In genomic region chr3:40169983-40170382, GRCh38 we compare ENCODE assay signal across 16 cellular contexts.
DNase-seq lines count a peak whose midpoint lies in the region; ATAC-seq and TF ChIP-seq lines count a peak whose summit lies in the region.
"Had no signal": no experiment of that assay in that cellular context is flagged by ENCODE, and none has a peak within 500 bp of the region (broad histone marks: within the 10 kb centered on the region; RNA-seq: fewer than 3 reads in every experiment).

No MANE protein-coding gene starts in this region.

- peak; percentile 45 for ATAC-seq in GM18867 (IDR thresholded peaks at IDR 0.05; ENCODE audit: unreplicated experiment)
- ATAC-seq in GM21529 (IDR thresholded peaks at IDR 0.05; ENCODE audit: unreplicated experiment): peak; percentile 43
- peak; percentile 61 for ATAC-seq in HG03097 (IDR thresholded peaks at IDR 0.05; ENCODE audit: low FRiP score, unreplicated experiment)
- no peak for ATAC-seq in effector memory CD8-positive, alpha-beta T cell (replicated peaks)
- ATAC-seq: gastrocnemius medialis, left lung had no signal

- in situ Hi-C loops in GM23248 (cut with MboI): loop anchor here (10.0 kb wide), 1 partner anchor 185 kb away; no protein-coding TSS in a partner anchor

- no peaks in the 10 kb centered on the region for H3K27me3 ChIP-seq in GM23248 (replicated peaks; ENCODE audit: insufficient read depth)
- H3K27me3 ChIP-seq: cardiac muscle cell, gastrocnemius medialis, left lung, uterus had no signal

- H3K9me3 Mint-ChIP-seq in effector memory CD8-positive, alpha-beta T cell: no peaks in the 10 kb centered on the region
- peaks cover 2% of the 10 kb centered on the region for H3K9me3 Mint-ChIP-seq in chondrocyte (ENCODE audit: low read depth)
- H3K9me3 Mint-ChIP-seq: activated T-helper 1 cell treated with anti-CD3 and anti-CD28 coated beads, Interleukin-12 subunit alpha, Interleukin-12 subunit beta, Interleukin-2, Interleukin-4 antibody, amounts not matched to agents 30 ng/mL and 10 ng/mL and 1 ng/mL, durations not matched to agents 14 hours and 24 hours and 36 hours; T-helper 2 cell treated with Interferon-gamma antibody and Interleukin-4, amounts not matched to agents 5 μg/mL and 100 μg/mL, for 36 hours had no signal

- no peak overlapping the region for H3K4me3 ChIP-seq in GM23248
- H3K4me3 ChIP-seq: cardiac muscle cell, gastrocnemius medialis, left lung, uterus had no signal

- 49 to 55% methylated on average over 5 of the region's 5 CpGs for WGBS in GM23248 (ENCODE audit: low coverage in 1 of 2, low lambda C conversion rate in 2 of 2, missing lambda C conversion rate in 2 of 2), 2 experiments

- peak overlapping the region; percentile 0 to 15 for H3K4me3 Mint-ChIP-seq in effector memory CD8-positive, alpha-beta T cell
- no peak overlapping the region for H3K4me3 Mint-ChIP-seq in chondrocyte (ENCODE audit: unreplicated experiment)
- H3K4me3 Mint-ChIP-seq: activated T-helper 1 cell treated with anti-CD3 and anti-CD28 coated beads, Interleukin-12 subunit alpha, Interleukin-12 subunit beta, Interleukin-2, Interleukin-4 antibody, amounts not matched to agents 30 ng/mL and 10 ng/mL and 1 ng/mL, durations not matched to agents 14 hours and 24 hours and 36 hours; T-helper 2 cell treated with Interferon-gamma antibody and Interleukin-4, amounts not matched to agents 5 μg/mL and 100 μg/mL, for 36 hours had no signal

- peaks cover 3 to 11% of the 10 kb centered on the region in 2 donors for H3K4me1 Mint-ChIP-seq in effector memory CD8-positive, alpha-beta T cell (ENCODE audit: low read depth in 2 of 2)
- no peaks in the 10 kb centered on the region for H3K4me1 Mint-ChIP-seq in chondrocyte (ENCODE audit: low read depth)

- H3K36me3 ChIP-seq in GM23248 (ENCODE audit: low read depth): no peaks in the 10 kb centered on the region
- H3K36me3 ChIP-seq: cardiac muscle cell, gastrocnemius medialis, left lung, uterus had no signal

- H3K27me3 Mint-ChIP-seq in effector memory CD8-positive, alpha-beta T cell: peaks cover 21 to 30% of the 10 kb centered on the region in 2 donors
- H3K27me3 Mint-ChIP-seq in chondrocyte (ENCODE audit: low read depth): peaks cover 19% of the 10 kb centered on the region

- TF ChIP-seq CTCF in chondrocyte (IDR thresholded peaks at IDR 0.05): no peak

- no peaks in the 10 kb centered on the region for H3K9me3 ChIP-seq in GM23248 (ENCODE audit: low read depth)
- H3K9me3 ChIP-seq: gastrocnemius medialis, left lung, uterus had no signal

- no peak for DNase-seq in effector memory CD8-positive, alpha-beta T cell
- no peak for DNase-seq in GM23248
- DNase-seq in nucleus accumbens (lab: John Stamatoyannopoulos, UW): no peak
- DNase-seq in chondrocyte (ENCODE audit: low spot score): no peak
- DNase-seq in DMS153 treated with DMSO at 0.1 percent for 48 hours (lab: John Stamatoyannopoulos, UW; ENCODE audit: unreplicated experiment): no peak
- DNase-seq: gastrocnemius medialis, left lung, NCI-H748 treated with DMSO at 0.1 percent for 48 hours, posterior cingulate gyrus, uterus had no signal

- H3K36me3 Mint-ChIP-seq in effector memory CD8-positive, alpha-beta T cell (ENCODE audit: insufficient read depth): no peaks in the 10 kb centered on the region
- H3K36me3 Mint-ChIP-seq in chondrocyte (ENCODE audit: low read depth): no peaks in the 10 kb centered on the region

- no peaks in the 10 kb centered on the region for H3K9me2 ChIP-seq in GM23248 (ENCODE audit: insufficient read depth)

- H2AFZ ChIP-seq in GM23248: no peak overlapping the region

- H3K9ac ChIP-seq in GM23248: no peak overlapping the region

- no peak overlapping the region for H3K27ac Mint-ChIP-seq in effector memory CD8-positive, alpha-beta T cell
- no peak overlapping the region for H3K27ac Mint-ChIP-seq in chondrocyte (ENCODE audit: unreplicated experiment)
- H3K27ac Mint-ChIP-seq: activated T-helper 1 cell treated with anti-CD3 and anti-CD28 coated beads, Interleukin-12 subunit alpha, Interleukin-12 subunit beta, Interleukin-2, Interleukin-4 antibody, amounts not matched to agents 30 ng/mL and 10 ng/mL and 1 ng/mL, durations not matched to agents 14 hours and 24 hours and 36 hours; T-helper 2 cell treated with Interferon-gamma antibody and Interleukin-4, amounts not matched to agents 5 μg/mL and 100 μg/mL, for 36 hours had no signal

- no peak overlapping the region for H3K27ac ChIP-seq in GM23248
- H3K27ac ChIP-seq: cardiac muscle cell, gastrocnemius medialis, left lung, uterus had no signal

- peaks cover 4% of the 10 kb centered on the region; the same call in 1 of the 2 replicates for H3K4me1 ChIP-seq in GM23248 (ENCODE audit: insufficient read depth)
- H3K4me1 ChIP-seq: left lung, uterus had no signal

- H3F3A ChIP-seq in GM23248 (ENCODE audit: insufficient read depth): no peaks in the 10 kb centered on the region

- H3K79me2 ChIP-seq in GM23248 (ENCODE audit: insufficient read depth): no peaks in the 10 kb centered on the region

- H3K4me2 ChIP-seq in GM23248 (ENCODE audit: unreplicated experiment): no peak overlapping the region

- no peaks in the 10 kb centered on the region for H4K20me1 ChIP-seq in GM23248 (ENCODE audit: insufficient read depth)
